Comparison of ENCODE assay signal across 22 cellular contexts in the genomic region with DNA sequence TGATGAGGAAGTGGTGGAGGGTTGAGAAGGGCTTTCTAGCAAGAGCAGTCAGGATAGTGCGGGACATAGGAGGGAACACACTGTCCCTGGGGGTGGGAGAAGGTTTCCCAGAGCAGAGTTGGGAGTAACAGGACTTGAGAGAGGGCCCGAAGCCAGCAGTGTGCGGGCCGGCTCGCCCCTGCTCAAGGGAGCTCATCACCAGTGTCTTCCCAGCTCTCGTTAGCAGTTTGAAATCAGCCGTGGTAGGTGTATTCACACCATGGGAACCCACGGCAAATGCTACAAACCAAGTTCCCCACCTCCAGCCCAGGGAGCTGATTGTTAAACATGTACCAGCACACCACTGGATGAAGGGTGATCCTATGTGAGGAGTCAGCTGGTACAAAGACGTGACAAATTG.
DNase-seq lines count a peak whose midpoint lies in the region; ATAC-seq and TF ChIP-seq lines count a peak whose summit lies in the region.
"Had no signal": no experiment of that assay in that cellular context is flagged by ENCODE, and none has a peak within 500 bp of the region (broad histone marks: within the 10 kb centered on the region; RNA-seq: fewer than 3 reads in every experiment).

No MANE protein-coding gene starts in this region.

- no peaks in the 10 kb centered on the region for H3K79me1 ChIP-seq in IMR-90 (ENCODE audit: low read depth in 1 of 2, low read length in 2 of 2)

- H3K9me3 ChIP-seq in IMR-90 (ENCODE audit: control insufficient read depth, insufficient read depth, low read length), result peaks cover 2% of the 10 kb centered on the region; the same call in 1 of the 2 replicates
- H3K9me3 ChIP-seq in endodermal cell (ENCODE audit: control insufficient read depth, low read length), result no peaks in the 10 kb centered on the region
- H3K9me3 ChIP-seq: BE2C had no signal

- TF ChIP-seq RAD21 in IMR-90 (IDR thresholded peaks at IDR 0.05; ENCODE audit: low read length), result no peak

- H4K8ac ChIP-seq in IMR-90 (ENCODE audit: low read depth in 2 of 2, low read length in 2 of 2), result no peak overlapping the region

- no peak overlapping the region for H3K18ac ChIP-seq in IMR-90 (ENCODE audit: low read depth, low read length)

- H3K4me3 ChIP-seq in IMR-90 (ENCODE audit: insufficient read depth, low read depth, low read length) (no peak overlapping the region), endodermal cell (ENCODE audit: low read length) (no peak overlapping the region)
- H3K4me3 ChIP-seq: GM12878, K562 had no signal

- ATAC-seq in IMR-90 (ENCODE audit: low read depth), result no peak
- ATAC-seq in GM19397 (IDR thresholded peaks at IDR 0.05; ENCODE audit: unreplicated experiment), result no peak
- ATAC-seq in GM21786 (IDR thresholded peaks at IDR 0.05; ENCODE audit: unreplicated experiment), result no peak
- ATAC-seq: GM12878, K562 had no signal

- TF ChIP-seq CTCF in IMR-90 (conservative IDR thresholded peaks at IDR 0.05; ENCODE audit: low read depth, low read length) (no peak), endodermal cell (conservative IDR thresholded peaks at IDR 0.05) (no peak)

- H3K27me3 ChIP-seq in IMR-90 (ENCODE audit: control insufficient read depth, insufficient read depth, low read length) (peaks cover 64% of the 10 kb centered on the region), endodermal cell (ENCODE audit: control insufficient read depth, insufficient read depth, low read length, poor library complexity, severe bottlenecking) (no peaks in the 10 kb centered on the region)
- H3K27me3 ChIP-seq: BE2C had no signal

- CTCF ChIA-PET in IMR-90 (lab: Yijun Ruan, JAX), result no interaction called here

- H3K9me1 ChIP-seq in IMR-90 (ENCODE audit: insufficient read depth, low read length), result 0 out of 2 replicates have a peak, but pooled peaks cover 6% of the 10 kb centered on the region

- H3K4me3 Mint-ChIP-seq in endodermal cell (no peak overlapping the region), immature natural killer cell (no peak overlapping the region)
- H3K4me3 Mint-ChIP-seq: CD4-positive, CD25-positive, alpha-beta regulatory T cell; H9 had no signal

- intact Hi-C loops in IMR-90 (cut with micrococcal nuclease), result no loop called here

- no peak overlapping the region for H4K91ac ChIP-seq in IMR-90 (ENCODE audit: insufficient read depth, low read depth, low read length)

- no peaks in the 10 kb centered on the region for H4K20me1 ChIP-seq in IMR-90 (ENCODE audit: insufficient read depth, low read length)

- no peak overlapping the region for H2AK5ac ChIP-seq in IMR-90 (ENCODE audit: low read depth, low read length)

- no peak overlapping the region for H2BK120ac ChIP-seq in IMR-90 (ENCODE audit: low read depth, low read length)

- no peak for DNase-seq in IMR-90
- peak; percentile 20 for DNase-seq in endodermal cell
- DNase-seq in mesenteric fat pad (ENCODE audit: low spot score), result peak; percentile 64
- DNase-seq in putamen (ENCODE audit: low spot score), result peak; percentile 16
- DNase-seq in immature natural killer cell, result no peak
- DNase-seq: ACHN; BE2C; C1 segment of cervical spinal cord; CD4-positive, CD25-positive, alpha-beta regulatory T cell; CD8-positive, alpha-beta memory T cell; COR-L47; DMS 273 treated with DMSO at 0.1 percent for 48 hours; DMS53; DND-41; EL; GOT3; H9 had no signal

- H3K27me3 Mint-ChIP-seq in endodermal cell (ENCODE audit: insufficient read depth), result peaks cover 11% of the 10 kb centered on the region
- H3K27me3 Mint-ChIP-seq in immature natural killer cell (ENCODE audit: low read depth in 3 of 3), result peaks cover 0 to 10% (median 3%) of the 10 kb centered on the region in 3 donors

- in situ Hi-C loops in IMR-90 (cut with MboI; ENCODE audit: low sequenced_read_pairs), result no loop called here

- no peak overlapping the region for H3K9ac ChIP-seq in IMR-90 (ENCODE audit: low read depth, low read length)
- H3K9ac ChIP-seq in endodermal cell (ENCODE audit: extremely low read depth, low read length, poor library complexity, severe bottlenecking), result no peak overlapping the region

- no peak overlapping the region for H3K27ac Mint-ChIP-seq in endodermal cell
- no peak overlapping the region for H3K27ac Mint-ChIP-seq in immature natural killer cell
- H3K27ac Mint-ChIP-seq: CD4-positive, CD25-positive, alpha-beta regulatory T cell; CD8-positive, alpha-beta memory T cell; H9 had no signal

- peak overlapping the region; percentile 57 for H2AFZ ChIP-seq in IMR-90 (replicated peaks; ENCODE audit: low read length, poor library complexity)

- H3K4ac ChIP-seq in IMR-90 (ENCODE audit: low read depth, low read length), result no peak overlapping the region

- no peak overlapping the region for H3K4me2 ChIP-seq in IMR-90 (ENCODE audit: low read depth, low read length)

- H3K4me1 Mint-ChIP-seq in endodermal cell (no peaks in the 10 kb centered on the region), immature natural killer cell (no peaks in the 10 kb centered on the region)
- H3K4me1 Mint-ChIP-seq: CD4-positive, CD25-positive, alpha-beta regulatory T cell; CD8-positive, alpha-beta memory T cell had no signal

- no peaks in the 10 kb centered on the region for H3K36me3 ChIP-seq in IMR-90 (ENCODE audit: control insufficient read depth, insufficient read depth, low read length)
- no peaks in the 10 kb centered on the region for H3K36me3 ChIP-seq in endodermal cell (ENCODE audit: control insufficient read depth, insufficient read depth, low read length)
- H3K36me3 ChIP-seq: BE2C had no signal

- dilution Hi-C loops in IMR-90 (cut with HindIII; ENCODE audit: low sequenced_read_pairs, unreplicated experiment), result no loop called here

- no peak overlapping the region for H3K14ac ChIP-seq in IMR-90 (replicated peaks; ENCODE audit: low read depth, low read length)

- H4K5ac ChIP-seq in IMR-90 (ENCODE audit: low read depth, low read length), result no peak overlapping the region

- no peak overlapping the region for H3K56ac ChIP-seq in IMR-90 (ENCODE audit: extremely low read depth, insufficient read depth, low read length)

- H2BK5ac ChIP-seq in IMR-90 (ENCODE audit: low read depth, low read length, poor library complexity, severe bottlenecking), result peak overlapping the region; percentile 50

- no peaks in the 10 kb centered on the region for H3K9me3 Mint-ChIP-seq in endodermal cell
- peaks cover 0 to 2% (median 0%) of the 10 kb centered on the region in 6 donors for H3K9me3 Mint-ChIP-seq in immature natural killer cell
- H3K9me3 Mint-ChIP-seq: H9 had no signal

- H2BK15ac ChIP-seq in IMR-90 (ENCODE audit: low read depth, low read length), result no peak overlapping the region

- H3K4me1 ChIP-seq in IMR-90 (ENCODE audit: control insufficient read depth, insufficient read depth, low read length) (no peaks in the 10 kb centered on the region), endodermal cell (ENCODE audit: control insufficient read depth, insufficient read depth, low read length) (no peaks in the 10 kb centered on the region)
- H3K4me1 ChIP-seq: BE2C had no signal

- no peak overlapping the region for H3K23ac ChIP-seq in IMR-90 (ENCODE audit: low read depth, low read length)

- H3K27ac ChIP-seq in IMR-90 (ENCODE audit: insufficient read depth, low read length) (no peak overlapping the region), endodermal cell (ENCODE audit: low read depth, low read length) (no peak overlapping the region)
- H3K27ac ChIP-seq: HL-60 had no signal

- 64% methylated on average over 2 of the region's 9 CpGs; no CpG with 5 or more reads in 1 of the 2 experiments for WGBS in IMR-90 (ENCODE audit: extremely low coverage in 2 of 2, insufficient read length in 1 of 2), 2 experiments
- WGBS in endodermal cell (ENCODE audit: insufficient coverage in 1 of 2, insufficient read length in 1 of 2), 2 experiments, result 95 to 96% methylated on average over 8 to 9 of the region's 9 CpGs

- TF ChIP-seq POLR2A in IMR-90 (IDR thresholded peaks at IDR 0.05; ENCODE audit: low read depth, low read length), result no peak

- no TSS peak for BruUV-seq in IMR-90 (replicated peaks; lab: Mats Ljungman, UMichigan)

- H3K36me3 Mint-ChIP-seq in endodermal cell (ENCODE audit: low read depth), result no peaks in the 10 kb centered on the region
- no peaks in the 10 kb centered on the region for H3K36me3 Mint-ChIP-seq in immature natural killer cell
- H3K36me3 Mint-ChIP-seq: CD4-positive, CD25-positive, alpha-beta regulatory T cell; CD8-positive, alpha-beta memory T cell had no signal

- POLR2A ChIA-PET in IMR-90 (lab: Charles Lee; ENCODE audit: unreplicated experiment), result no interaction called here

- H2BK20ac ChIP-seq in IMR-90 (ENCODE audit: low read depth, low read length), result no peak overlapping the region

- H2AK9ac ChIP-seq in IMR-90 (replicated peaks; ENCODE audit: low read depth, low read length, poor library complexity), result no peak overlapping the region

TF ChIP-seq in IMR-90, 13 proteins besides CTCF, POLR2A, EP300 and RAD21 (continues in another document):
- TF ChIP-seq MAFK (IDR thresholded peaks at IDR 0.05; ENCODE audit: low read depth, low read length), result no peak
- no peak for TF ChIP-seq MXI1 (IDR thresholded peaks at IDR 0.05; ENCODE audit: borderline replicate concordance, low read depth, low read length)
- TF ChIP-seq, protein P1, sequence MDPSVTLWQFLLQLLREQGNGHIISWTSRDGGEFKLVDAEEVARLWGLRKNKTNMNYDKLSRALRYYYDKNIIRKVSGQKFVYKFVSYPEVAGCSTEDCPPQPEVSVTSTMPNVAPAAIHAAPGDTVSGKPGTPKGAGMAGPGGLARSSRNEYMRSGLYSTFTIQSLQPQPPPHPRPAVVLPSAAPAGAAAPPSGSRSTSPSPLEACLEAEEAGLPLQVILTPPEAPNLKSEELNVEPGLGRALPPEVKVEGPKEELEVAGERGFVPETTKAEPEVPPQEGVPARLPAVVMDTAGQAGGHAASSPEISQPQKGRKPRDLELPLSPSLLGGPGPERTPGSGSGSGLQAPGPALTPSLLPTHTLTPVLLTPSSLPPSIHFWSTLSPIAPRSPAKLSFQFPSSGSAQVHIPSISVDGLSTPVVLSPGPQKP (IDR thresholded peaks at IDR 0.05; ENCODE audit: borderline replicate concordance, low read depth, low read length), result no peak
- TF ChIP-seq CHD1 (IDR thresholded peaks at IDR 0.05; ENCODE audit: low read depth, low read length), result no peak
- TF ChIP-seq, protein P2, sequence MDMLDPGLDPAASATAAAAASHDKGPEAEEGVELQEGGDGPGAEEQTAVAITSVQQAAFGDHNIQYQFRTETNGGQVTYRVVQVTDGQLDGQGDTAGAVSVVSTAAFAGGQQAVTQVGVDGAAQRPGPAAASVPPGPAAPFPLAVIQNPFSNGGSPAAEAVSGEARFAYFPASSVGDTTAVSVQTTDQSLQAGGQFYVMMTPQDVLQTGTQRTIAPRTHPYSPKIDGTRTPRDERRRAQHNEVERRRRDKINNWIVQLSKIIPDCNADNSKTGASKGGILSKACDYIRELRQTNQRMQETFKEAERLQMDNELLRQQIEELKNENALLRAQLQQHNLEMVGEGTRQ (IDR thresholded peaks at IDR 0.05; ENCODE audit: low read depth, low read length), result no peak
- TF ChIP-seq RCOR1 (IDR thresholded peaks at IDR 0.05; ENCODE audit: insufficient replicate concordance, low read length), result no peak
- TF ChIP-seq FOS (IDR thresholded peaks at IDR 0.05; ENCODE audit: low read depth, low read length), result no peak
- no peak for TF ChIP-seq SMC3 (IDR thresholded peaks at IDR 0.05; ENCODE audit: low read depth, low read length)
- no peak for TF ChIP-seq MAZ (IDR thresholded peaks at IDR 0.05; ENCODE audit: borderline replicate concordance, low read depth, low read length)
- TF ChIP-seq BHLHE40 (IDR thresholded peaks at IDR 0.05; ENCODE audit: low read depth, low read length), result no peak

Comparison
In these comparisons a context has a peak if more than half of its experiments do, and no peak if none do; other contexts are left out.
1. DNase-seq: peak in endodermal cell (single experiment), mesenteric fat pad (single experiment) and putamen (single experiment); none in IMR-90 (single experiment) and immature natural killer cell (0 of 3).